Comparison of ENCODE assay signal across 8 cellular contexts in genomic region chr22:19941365-19942070, GRCh38. TPM values are rescaled to one million over a fixed set of nuclear protein-coding genes. Genes with fewer than 3 reads are reported as not detected.
DNase-seq lines count a peak whose midpoint lies in the region; ATAC-seq and TF ChIP-seq lines count a peak whose summit lies in the region.

TSS of gene COMT (plus strand) at chr22:19941772. CDS start at chr22:19962527, 20,755 bp downstream.
TSS of gene TXNRD2 (minus strand) at chr22:19941818. CDS start at chr22:19941803, 15 bp downstream.

- TF ChIP-seq POLR2A in gastroesophageal sphincter (IDR thresholded peaks at IDR 0.05) (peak; percentile 63 to 78), testis (IDR thresholded peaks at IDR 0.05) (no peak)

- no peak for TF ChIP-seq EP300 in gastroesophageal sphincter (IDR thresholded peaks at IDR 0.05)

- ATAC-seq in HG02973 (IDR thresholded peaks at IDR 0.05; ENCODE audit: unreplicated experiment) (peak; percentile 59), gastroesophageal sphincter (peak; percentile 89), omental fat pad (ENCODE audit: low FRiP score) (peak; percentile 79), GM21526 (IDR thresholded peaks at IDR 0.05; ENCODE audit: low FRiP score, unreplicated experiment) (no peak)

- H3K9me3 ChIP-seq in gastroesophageal sphincter: no peaks in the 10 kb centered on the region
- no peaks in the 10 kb centered on the region for H3K9me3 ChIP-seq in testis

- DNase-seq in GM06990 (ENCODE audit: extremely low read depth, insufficient read length) (peak; percentile 83), RWPE1 (ENCODE audit: low spot score) (peak; percentile 64), omental fat pad (ENCODE audit: low spot score) (peak; percentile 46), testis (peak; percentile 66)
- DNase-seq in activated naive CD4-positive, alpha-beta T cell (lab: John Stamatoyannopoulos, UW): peak in 3 of 4 experiments; percentile 49 to 68 (median 53)

- H3K27ac ChIP-seq in RWPE1: peak within 1 kb of the TSS; percentile 98
- peak within 1 kb of the TSS; percentile 92 to 98 (median 96) for H3K27ac ChIP-seq in gastroesophageal sphincter
- peak within 1 kb of the TSS; percentile 97 to 99 for H3K27ac ChIP-seq in testis

- no peaks in the 10 kb centered on the region for H3K36me3 ChIP-seq in GM06990 (ENCODE audit: control insufficient read depth, insufficient read depth, low read length)
- H3K36me3 ChIP-seq in gastroesophageal sphincter: peaks cover 0 to 6% of the 10 kb centered on the region in 2 donors
- no peaks in the 10 kb centered on the region for H3K36me3 ChIP-seq in testis (ENCODE audit: low read depth, missing control alignments)

- peaks cover 4 to 74% (median 21%) of the 10 kb centered on the region in 3 donors for H3K4me1 ChIP-seq in gastroesophageal sphincter
- peaks cover 34% of the 10 kb centered on the region for H3K4me1 ChIP-seq in testis

- CTCF ChIA-PET in RWPE1 (lab: Yijun Ruan, JAX): no interaction called here

- peak within 1 kb of the TSS; percentile 99 for H3K4me3 ChIP-seq in GM06990 (replicated peaks; ENCODE audit: low read depth, low read length)
- peak within 1 kb of the TSS; percentile 72 to 93 for H3K4me3 ChIP-seq in gastroesophageal sphincter
- H3K4me3 ChIP-seq in testis: peak within 1 kb of the TSS; percentile 90 to 93

- H3K27me3 ChIP-seq in GM06990 (replicated peaks; ENCODE audit: control insufficient read depth, insufficient read depth, low read length) (no peaks in the 10 kb centered on the region), gastroesophageal sphincter (no peaks in the 10 kb centered on the region), testis (no peaks in the 10 kb centered on the region)

- POLR2A ChIA-PET in RWPE1 (lab: Yijun Ruan, JAX; ENCODE audit: low non-redundant PET): interaction anchor here (0.5 kb wide), 1 partner anchor 373 kb away, joined by 3 read pairs; no protein-coding TSS in a partner anchor

- TF ChIP-seq CTCF in GM06990 (IDR thresholded peaks at IDR 0.05; ENCODE audit: insufficient read depth, low read length, poor library complexity, severe bottlenecking): no peak
- no peak for TF ChIP-seq CTCF in RWPE1 (conservative IDR thresholded peaks at IDR 0.05; ENCODE audit: low read depth)
- peak in 1 of 4 experiments; percentile 30 for TF ChIP-seq CTCF in gastroesophageal sphincter (IDR thresholded peaks at IDR 0.05)
- no peak for TF ChIP-seq CTCF in omental fat pad (IDR thresholded peaks at IDR 0.05)
- TF ChIP-seq CTCF in testis (IDR thresholded peaks at IDR 0.05): no peak

- intact Hi-C loops in testis (cut with DNase I; ENCODE audit: low total_unique reads): no loop called here

- 0% methylated on average over 2 of the region's 62 CpGs for WGBS in gastroesophageal sphincter (ENCODE audit: low coverage in 1 of 2), 2 donors
- whole genome bisulfite sequencing in testis, 2 donors: 1 to 2% methylated on average over 7 to 61 of the region's 62 CpGs

RNA-seq across cellular contexts. Expression of gene COMT, which starts in this region (rescaled TPM):
- total RNA-seq in gastroesophageal sphincter: 100 to 1,000 TPM; 105 to 235 (median 208) TPM
- 100 to 1,000 TPM; 166 to 214 (median 180) TPM for total RNA-seq in omental fat pad
- 100 to 1,000 TPM; 278 to 427 TPM for total RNA-seq in testis
- 147 TPM for polyA plus RNA-seq in testis (ENCODE audit: insufficient read depth, low read depth, low replicate concordance)

RNA-seq across cellular contexts. Expression of gene TXNRD2, which starts in this region (rescaled TPM):
- total RNA-seq in gastroesophageal sphincter: 10 to 100 TPM; 16.7 to 33.1 (median 20.3) TPM
- total RNA-seq in omental fat pad: 10 to 100 TPM; 10.1 to 24.4 (median 15.1) TPM
- 10 to 100 TPM; 36.6 to 49.9 TPM for total RNA-seq in testis
- polyA plus RNA-seq in testis (ENCODE audit: insufficient read depth, low read depth, low replicate concordance): 28.7 TPM
